ENCODE assay signal across 17 cellular contexts in genomic region chr11:113273720-113274119, GRCh38.
"Had no signal": no experiment of that assay in that cellular context is flagged by ENCODE, and none has a peak within 500 bp of the region (broad histone marks: within the 10 kb centered on the region; RNA-seq: fewer than 3 reads in every experiment).

No MANE protein-coding gene starts in this region.

- H3K4me3 Mint-ChIP-seq: activated naive CD8-positive, alpha-beta T cell treated with anti-CD3 and anti-CD28 coated beads for 36 hours; naive B cell; T-helper 1 cell treated with Interleukin-12 subunit alpha and Interleukin-12 subunit beta and Interleukin-4 antibody, amounts not matched to agents 30 μg/mL and 1 μg/mL, for 36 hours had no signal

- H3K27ac Mint-ChIP-seq: activated naive CD8-positive, alpha-beta T cell treated with anti-CD3 and anti-CD28 coated beads for 36 hours; naive B cell; T-helper 1 cell treated with Interleukin-12 subunit alpha and Interleukin-12 subunit beta and Interleukin-4 antibody, amounts not matched to agents 30 μg/mL and 1 μg/mL, for 36 hours had no signal

- FAIRE-seq: astrocyte, endometrium, keratinocyte had no signal

- H3K9me3 Mint-ChIP-seq: activated naive CD8-positive, alpha-beta T cell treated with anti-CD3 and anti-CD28 coated beads for 36 hours; naive B cell; T-helper 1 cell treated with Interleukin-12 subunit alpha and Interleukin-12 subunit beta and Interleukin-4 antibody, amounts not matched to agents 30 μg/mL and 1 μg/mL, for 36 hours had no signal

- DNase-seq: activated CD4-positive, alpha-beta T cell treated with anti-CD3 and anti-CD28 coated beads for 4 hours; activated CD4-positive, alpha-beta T cell treated with anti-CD3 and anti-CD28 coated beads, Interleukin-2, amount 50 U/mL, for 48 hours; activated CD4-positive, CD25-positive, alpha-beta regulatory T cell; activated naive CD4-positive, alpha-beta T cell treated with Interleukin-2 at 50 U/mL for 16 hours; activated naive CD8-positive, alpha-beta T cell treated with anti-CD3 and anti-CD28 coated beads for 36 hours; activated T-cell treated with anti-CD3 and anti-CD28 coated beads, Interleukin-2, amount 50 U/mL, for 48 hours; cerebellar nuclear complex; cortex of kidney; mesenchymal stem cell; naive B cell; posterior cingulate gyrus; stimulated activated CD4-positive, alpha-beta T cell treated with anti-CD3 and anti-CD28 coated beads, Interleukin-4, amount 100 ng/mL, for 1 hour; stimulated activated naive CD4-positive, alpha-beta T cell had no signal

- H3K27me3 Mint-ChIP-seq: activated naive CD8-positive, alpha-beta T cell treated with anti-CD3 and anti-CD28 coated beads for 36 hours had no signal

- H3K4me1 Mint-ChIP-seq: activated naive CD8-positive, alpha-beta T cell treated with anti-CD3 and anti-CD28 coated beads for 36 hours; naive B cell had no signal

- H3K36me3 Mint-ChIP-seq: activated naive CD8-positive, alpha-beta T cell treated with anti-CD3 and anti-CD28 coated beads for 36 hours had no signal
